21 cellular contexts compared by ENCODE assay signal in genomic region chr15:92159906-92160841, GRCh38.
A peak's percentile ranks its signal among the peaks of the same experiment; 100 is the strongest.
DNase-seq lines count a peak whose midpoint lies in the region; ATAC-seq lines count a peak whose summit lies in the region.
"Had no signal": no experiment of that assay in that cellular context is flagged by ENCODE, and none has a peak within 500 bp of the region (broad histone marks: within the 10 kb centered on the region; RNA-seq: fewer than 3 reads in every experiment).

No MANE protein-coding gene starts in this region.

- no peaks in the 10 kb centered on the region for H3K27me3 ChIP-seq in HUES48 (ENCODE audit: control insufficient read depth, insufficient read depth, low read length)
- no peaks in the 10 kb centered on the region for H3K27me3 ChIP-seq in iPS-18a (ENCODE audit: control insufficient read depth, insufficient read depth, low read length)
- H3K27me3 ChIP-seq: ascending aorta, spleen, suprapubic skin had no signal

- peak; percentile 30 for DNase-seq in Ammon's horn (ENCODE audit: low spot score)
- peak; percentile 61 for DNase-seq in NCI-H69 (lab: John Stamatoyannopoulos, UW)
- no peak for DNase-seq in SK-N-DZ (ENCODE audit: low spot score)
- DNase-seq: activated CD8-positive, alpha-beta T cell treated with anti-CD3 and anti-CD28 coated beads for 36 hours; activated naive CD4-positive, alpha-beta T cell treated with anti-CD3 and anti-CD28 coated beads, Interleukin-2, amount 50 U/mL, for 16 hours; activated T-cell treated with anti-CD3 and anti-CD28 coated beads, Interleukin-2, amount 50 U/mL, for 4 hours; Caco-2; effector memory CD4-positive, alpha-beta T cell; naive thymus-derived CD8-positive, alpha-beta T cell; NCI-H2029; spleen; T-cell; WERI-Rb-1 had no signal

- peaks cover 57% of the 10 kb centered on the region for H3K4me1 ChIP-seq in HUES48 (ENCODE audit: control insufficient read depth, insufficient read depth, low read length)
- peaks cover 55% of the 10 kb centered on the region for H3K4me1 ChIP-seq in iPS-18a (ENCODE audit: control insufficient read depth, low read depth, low read length)
- H3K4me1 ChIP-seq: ascending aorta, spleen had no signal

- peak overlapping the region; percentile 38; the same call in 1 of the 2 replicates for H3K4me3 ChIP-seq in HUES48 (ENCODE audit: low read depth, low read length)
- peak overlapping the region; percentile 6 for H3K4me3 ChIP-seq in iPS-18a (ENCODE audit: low read length)
- H3K4me3 ChIP-seq: ascending aorta, suprapubic skin had no signal

- peak overlapping the region; percentile 87 for H3K27ac ChIP-seq in HUES48 (ENCODE audit: low read depth, low read length)
- peak overlapping the region; percentile 88 for H3K27ac ChIP-seq in iPS-18a (ENCODE audit: low read length)
- H3K27ac ChIP-seq: ascending aorta, suprapubic skin, WERI-Rb-1 had no signal

- H3K9me3 ChIP-seq in HUES48 (ENCODE audit: control insufficient read depth, insufficient read depth, low read length) (no peaks in the 10 kb centered on the region), iPS-18a (ENCODE audit: control insufficient read depth, low read depth, low read length) (no peaks in the 10 kb centered on the region)
- H3K9me3 ChIP-seq: ascending aorta, Caco-2, spleen, suprapubic skin had no signal

- H3K9ac ChIP-seq in HUES48 (ENCODE audit: low read depth, low read length) (peak overlapping the region; percentile 37; the same call in 1 of the 2 replicates), iPS-18a (ENCODE audit: low read length) (no peak overlapping the region)

- H3K36me3 ChIP-seq in HUES48 (ENCODE audit: control insufficient read depth, insufficient read depth, low read length) (no peaks in the 10 kb centered on the region), iPS-18a (ENCODE audit: control insufficient read depth, low read depth, low read length) (no peaks in the 10 kb centered on the region)
- H3K36me3 ChIP-seq: WERI-Rb-1 had no signal

- ATAC-seq in GM18909 (IDR thresholded peaks at IDR 0.05; ENCODE audit: poor library complexity, unreplicated experiment) (no peak), GM21717 (IDR thresholded peaks at IDR 0.05; ENCODE audit: unreplicated experiment) (no peak), HG02981 (IDR thresholded peaks at IDR 0.05; ENCODE audit: unreplicated experiment) (no peak)
- ATAC-seq: HepG2; naive thymus-derived CD8-positive, alpha-beta T cell had no signal
